ENCODE assay signal across 1 cellular context in genomic region chr16:69311115-69311532, GRCh38.
TF ChIP-seq lines count a peak whose summit lies in the region.

VPS4A (plus strand) TSS chr16:69311350; CDS start chr16:69311512, 162 bp downstream.

TF ChIP-seq in K562, 482 proteins besides CTCF, POLR2A, EP300 and RAD21 (continued from another document and continues in another):
- TF ChIP-seq UBTF (IDR thresholded peaks at IDR 0.05; ENCODE audit: borderline replicate concordance in 1 of 2, low read depth in 2 of 2, low read length in 2 of 2) (peak; percentile 30 to 53; a peak in 1 of 4 replicates), POLR2AphosphoS5 (IDR thresholded peaks at IDR 0.05; ENCODE audit: control insufficient read depth, insufficient read depth, low read depth, low read length) (peak; percentile 42; the same call in 1 of the 2 replicates), SAFB2 (IDR thresholded peaks at IDR 0.05; ENCODE audit: borderline replicate concordance, low read depth, low read length, severe bottlenecking) (no peak), RBBP5 (IDR thresholded peaks at IDR 0.05; ENCODE audit: borderline replicate concordance, insufficient read depth, low read length, poor library complexity, severe bottlenecking) (peak; percentile 86), ZNF561 (CRISPR knock-in tag; conservative IDR thresholded peaks at IDR 0.05) (no peak), ZNF764 (CRISPR knock-in tag; IDR thresholded peaks at IDR 0.05; ENCODE audit: low read depth) (no peak), HMGN3 (IDR thresholded peaks at IDR 0.05; ENCODE audit: borderline replicate concordance, extremely low read depth, insufficient read length, low read depth, low read length) (no peak), ZNF165 (CRISPR knock-in tag; IDR thresholded peaks at IDR 0.05; ENCODE audit: borderline replicate concordance) (no peak), MITF (IDR thresholded peaks at IDR 0.05) (0 out of 2 replicates have a peak, but pooled peaks have one; percentile 11), NEUROD1 (IDR thresholded peaks at IDR 0.05; ENCODE audit: borderline replicate concordance, low read depth, low read length, partially characterized antibody) (peak; percentile 25), MAZ (CRISPR knock-in tag; conservative IDR thresholded peaks at IDR 0.05 in 1 of 2, IDR thresholded peaks at IDR 0.05 in 1 of 2) (peak; percentile 65 to 89), CCNT2 (IDR thresholded peaks at IDR 0.05; ENCODE audit: borderline replicate concordance, extremely low read depth, insufficient read length, low read depth, low read length) (peak; percentile 86), SAP30 (IDR thresholded peaks at IDR 0.05; ENCODE audit: borderline replicate concordance, insufficient read depth, low read depth, low read length, poor library complexity, severe bottlenecking) (no peak), CREB3L1 (IDR thresholded peaks at IDR 0.05; ENCODE audit: borderline replicate concordance, low read depth) (0 out of 2 replicates have a peak, but pooled peaks have one; percentile 55), SIN3B (IDR thresholded peaks at IDR 0.05; ENCODE audit: low read depth) (peak; percentile 85), ZNF253 (CRISPR knock-in tag; conservative IDR thresholded peaks at IDR 0.05) (no peak), SP1 (CRISPR knock-in tag; IDR thresholded peaks at IDR 0.05) (no peak), HMGXB4 (CRISPR knock-in tag; IDR thresholded peaks at IDR 0.05) (peak; percentile 94; the same call in 1 of the 2 replicates), CXXC5 (CRISPR knock-in tag; IDR thresholded peaks at IDR 0.05) (peak; percentile 82), FOSL1 (tag; conservative IDR thresholded peaks at IDR 0.05) (no peak), NCOA6 (IDR thresholded peaks at IDR 0.05) (no peak), POLR3G (IDR thresholded peaks at IDR 0.05; ENCODE audit: extremely low read depth, insufficient read length, insufficient replicate concordance) (no peak), CBX3 (IDR thresholded peaks at IDR 0.05; ENCODE audit: borderline replicate concordance in 1 of 2, low read length in 2 of 2) (no peak), PHF20 (IDR thresholded peaks at IDR 0.05; ENCODE audit: partially characterized antibody) (no peak), YBX1 (IDR thresholded peaks at IDR 0.05) (no peak), MYC (IDR thresholded peaks at IDR 0.05; ENCODE audit: low read depth, low read length) (peak; percentile 13; the same call in 1 of the 2 replicates), MYC (CRISPR knock-in tag; IDR thresholded peaks at IDR 0.05; ENCODE audit: borderline replicate concordance, low read depth) (no peak), ILF3 (IDR thresholded peaks at IDR 0.05; ENCODE audit: borderline replicate concordance) (peak; percentile 87), MAX (CRISPR knock-in tag; IDR thresholded peaks at IDR 0.05) (peak; percentile 5; the same call in 1 of the 2 replicates), ZNF639 (CRISPR knock-in tag; conservative IDR thresholded peaks at IDR 0.05 in 1 of 2, IDR thresholded peaks at IDR 0.05 in 1 of 2) (peak in 1 of 2 experiments; percentile 55; a peak in 2 of 4 replicates), KDM5B (IDR thresholded peaks at IDR 0.05; ENCODE audit: insufficient replicate concordance, low read depth, low read length) (peak; percentile 59), NR1H2 (CRISPR knock-in tag; IDR thresholded peaks at IDR 0.05) (no peak), OTX1 (CRISPR knock-in tag; IDR thresholded peaks at IDR 0.05) (no peak), FOXK2 (conservative IDR thresholded peaks at IDR 0.05 in 1 of 2, IDR thresholded peaks at IDR 0.05 in 1 of 2; ENCODE audit: low read depth in 2 of 2) (no peak), L3MBTL2 (IDR thresholded peaks at IDR 0.05) (peak; percentile 62), ID3 (CRISPR knock-in tag; IDR thresholded peaks at IDR 0.05) (no peak), ID3 (tag; IDR thresholded peaks at IDR 0.05) (peak; percentile 67), ADNP (tag; IDR thresholded peaks at IDR 0.05) (no peak), NR2C2 (CRISPR knock-in tag; IDR thresholded peaks at IDR 0.05) (0 out of 2 replicates have a peak, but pooled peaks have one; percentile 21), NR2C2 (tag; IDR thresholded peaks at IDR 0.05) (no peak), GABPB2 (CRISPR knock-in tag; conservative IDR thresholded peaks at IDR 0.05) (no peak), SRSF1 (IDR thresholded peaks at IDR 0.05; ENCODE audit: low read depth, low read length) (no peak), BCL6 (CRISPR knock-in tag; IDR thresholded peaks at IDR 0.05) (no peak), SMAD4 (CRISPR knock-in tag; conservative IDR thresholded peaks at IDR 0.05) (peak; percentile 34; the same call in 1 of the 2 replicates), CBX5 (IDR thresholded peaks at IDR 0.05; ENCODE audit: borderline replicate concordance, low read depth) (no peak), NCOR1 (IDR thresholded peaks at IDR 0.05) (peak; percentile 34; the same call in 1 of the 2 replicates), PHTF2 (CRISPR knock-in tag; IDR thresholded peaks at IDR 0.05) (no peak), BCLAF1 (IDR thresholded peaks at IDR 0.05; ENCODE audit: borderline replicate concordance in 1 of 2, control insufficient read depth in 1 of 2, low read depth in 2 of 2, low read length in 1 of 2) (peak in 1 of 2 experiments; percentile 62; a peak in 1 of 4 replicates), SMC3 (conservative IDR thresholded peaks at IDR 0.05; ENCODE audit: insufficient read depth, low read depth, low read length) (peak; percentile 53), CREM (IDR thresholded peaks at IDR 0.05; ENCODE audit: low read depth) (peak; percentile 77), MBD2 (IDR thresholded peaks at IDR 0.05; ENCODE audit: borderline replicate concordance, low read depth) (no peak), ZBTB11 (CRISPR knock-in tag; IDR thresholded peaks at IDR 0.05) (peak in 1 of 3 experiments; percentile 70; a peak in 1 of 6 replicates)
